ENCODE assay signal across 1 cellular context in genomic region chr1:27615346-27616004, GRCh38.
TF ChIP-seq lines count a peak whose summit lies in the region.

No MANE protein-coding gene starts in this region.

TF ChIP-seq in IMR-90, 13 proteins besides CTCF, POLR2A, EP300 and RAD21:
- TF ChIP-seq NFE2L2 (IDR thresholded peaks at IDR 0.05; ENCODE audit: low read depth, low read length) (no peak), RFX5 (IDR thresholded peaks at IDR 0.05; ENCODE audit: low read depth, low read length) (no peak), FOS (IDR thresholded peaks at IDR 0.05; ENCODE audit: low read depth, low read length) (no peak), BHLHE40 (IDR thresholded peaks at IDR 0.05; ENCODE audit: low read depth, low read length) (no peak), CHD1 (IDR thresholded peaks at IDR 0.05; ENCODE audit: low read depth, low read length) (no peak), MXI1 (IDR thresholded peaks at IDR 0.05; ENCODE audit: borderline replicate concordance, low read depth, low read length) (no peak), MAZ (IDR thresholded peaks at IDR 0.05; ENCODE audit: borderline replicate concordance, low read depth, low read length) (no peak)
